1 cellular context compared by ENCODE assay signal in genomic region chr1:56506951-56507437, GRCh38.
TF ChIP-seq lines count a peak whose summit lies in the region.

No MANE protein-coding gene starts in this region.

TF ChIP-seq in K562, 482 proteins besides CTCF, POLR2A, EP300 and RAD21:
- TF ChIP-seq ZNF436 (CRISPR knock-in tag; IDR thresholded peaks at IDR 0.05) (no peak), CBFA2T3 (IDR thresholded peaks at IDR 0.05) (no peak), CREB3L1 (IDR thresholded peaks at IDR 0.05; ENCODE audit: borderline replicate concordance, low read depth) (no peak), ILK (tag; IDR thresholded peaks at IDR 0.05; ENCODE audit: borderline replicate concordance, low read depth) (0 out of 2 replicates have a peak, but pooled peaks have one; percentile 5)
